ENCODE assay signal across 23 cellular contexts in genomic region chr1:62025892-62026291, GRCh38.
"Had no signal": no experiment of that assay in that cellular context is flagged by ENCODE, and none has a peak within 500 bp of the region (broad histone marks: within the 10 kb centered on the region; RNA-seq: fewer than 3 reads in every experiment).

No MANE protein-coding gene starts in this region.

- H3K9ac ChIP-seq: KMS-11 had no signal

- H3K4me3 ChIP-seq: breast epithelium, Peyer's patch, SJCRH30 had no signal

- H3K27ac Mint-ChIP-seq: activated CD4-positive, alpha-beta memory T cell treated with anti-CD3 and anti-CD28 coated beads, Interleukin-2, amount 10 ng/mL, durations not matched to agents 7 days and 5 days; activated CD4-positive, alpha-beta T cell treated with anti-CD3 and anti-CD28 coated beads for 36 hours; activated naive CD4-positive, alpha-beta T cell treated with anti-CD3 and anti-CD28 coated beads for 36 hours; activated naive CD8-positive, alpha-beta T cell treated with anti-CD3 and anti-CD28 coated beads for 36 hours; activated T-helper 17 cell treated with anti-CD3 and anti-CD28 coated beads, Interleukin-2, amount 50 U/mL, for 72 hours; IgD-negative memory B cell; T-cell had no signal

- H3K9me3 ChIP-seq: Peyer's patch had no signal

- H3K4me3 Mint-ChIP-seq: activated CD4-positive, alpha-beta memory T cell treated with anti-CD3 and anti-CD28 coated beads, Interleukin-2, amount 10 ng/mL, durations not matched to agents 7 days and 5 days; activated CD4-positive, alpha-beta T cell treated with anti-CD3 and anti-CD28 coated beads for 36 hours; activated naive CD4-positive, alpha-beta T cell treated with anti-CD3 and anti-CD28 coated beads for 36 hours; activated naive CD8-positive, alpha-beta T cell treated with anti-CD3 and anti-CD28 coated beads for 36 hours; activated T-helper 17 cell treated with anti-CD3 and anti-CD28 coated beads, Interleukin-2, amount 50 U/mL, for 72 hours; IgD-negative memory B cell; T-cell had no signal

- H3K4me1 ChIP-seq: breast epithelium, Peyer's patch had no signal

- H3K4me1 Mint-ChIP-seq: activated CD4-positive, alpha-beta memory T cell treated with anti-CD3 and anti-CD28 coated beads, Interleukin-2, amount 10 ng/mL, durations not matched to agents 7 days and 5 days; activated CD4-positive, alpha-beta T cell treated with anti-CD3 and anti-CD28 coated beads for 36 hours; activated naive CD8-positive, alpha-beta T cell treated with anti-CD3 and anti-CD28 coated beads for 36 hours; T-cell had no signal

- ATAC-seq: activated CD4-positive, alpha-beta T cell treated with anti-CD3 and anti-CD28 coated beads for 36 hours; activated T-helper 17 cell treated with anti-CD3 and anti-CD28 coated beads, Interleukin-2, amount 50 U/mL, for 72 hours; T-cell had no signal

- H3K9me3 Mint-ChIP-seq: activated naive CD4-positive, alpha-beta T cell treated with anti-CD3 and anti-CD28 coated beads for 36 hours had no signal

- DNase-seq: activated CD4-positive, alpha-beta memory T cell treated with anti-CD3 and anti-CD28 coated beads, Interleukin-2, amount 10 ng/mL, durations not matched to agents 7 days and 5 days; activated CD4-positive, alpha-beta T cell treated with anti-CD3 and anti-CD28 coated beads for 36 hours; activated CD4-positive, alpha-beta T cell treated with anti-CD3 and anti-CD28 coated beads, Interleukin-2, amount 50 U/mL, for 1 hour; activated gamma-delta T cell; activated naive CD4-positive, alpha-beta T cell treated with anti-CD3 and anti-CD28 coated beads for 36 hours; activated naive CD8-positive, alpha-beta T cell treated with anti-CD3 and anti-CD28 coated beads for 36 hours; activated T-cell treated with anti-CD3 and anti-CD28 coated beads for 4 hours; activated T-cell treated with anti-CD3 and anti-CD28 coated beads, Interleukin-2, amount 50 U/mL, for 48 hours; caudate nucleus; NCI-H1092; NCI-H1694; NCI-H2029 treated with DMSO at 0.1 percent for 48 hours; NCI-H510A treated with DMSO at 0.1 percent for 48 hours; Peyer's patch; Right ventricle myocardium superior; SJCRH30; T-cell had no signal

- H3K27me3 Mint-ChIP-seq: activated CD4-positive, alpha-beta memory T cell treated with anti-CD3 and anti-CD28 coated beads, Interleukin-2, amount 10 ng/mL, durations not matched to agents 7 days and 5 days; activated CD4-positive, alpha-beta T cell treated with anti-CD3 and anti-CD28 coated beads for 36 hours; activated naive CD8-positive, alpha-beta T cell treated with anti-CD3 and anti-CD28 coated beads for 36 hours; activated T-helper 17 cell treated with anti-CD3 and anti-CD28 coated beads, Interleukin-2, amount 50 U/mL, for 72 hours; IgD-negative memory B cell; T-cell had no signal

- H3K27ac ChIP-seq: breast epithelium, KMS-11, Peyer's patch, RWPE1, SJCRH30, VCaP had no signal

- H3K36me3 ChIP-seq: breast epithelium, Peyer's patch, SJCRH30 had no signal

- H3K27me3 ChIP-seq: breast epithelium, Peyer's patch, SJCRH30 had no signal
